Comparison of ENCODE assay signal across 8 cellular contexts in the genomic region with DNA sequence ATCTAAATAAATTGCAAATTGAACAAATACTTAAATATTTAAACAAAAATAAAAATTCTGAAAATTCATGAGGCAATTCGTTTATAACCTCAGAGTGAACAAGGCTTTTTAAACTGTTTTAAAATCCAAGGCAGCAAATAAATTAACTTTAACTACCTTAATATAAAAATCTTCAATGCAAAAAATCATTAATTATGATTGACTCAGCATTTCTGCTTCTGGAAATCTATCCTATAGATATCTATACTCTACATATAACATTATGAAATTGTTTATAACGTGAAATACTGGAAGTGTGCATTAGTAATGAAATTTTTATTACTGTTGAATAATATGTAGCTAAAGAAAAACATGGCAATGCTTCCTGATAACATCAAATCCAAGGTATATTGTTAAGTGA.
"Had no signal": no experiment of that assay in that cellular context is flagged by ENCODE, and none has a peak within 500 bp of the region (broad histone marks: within the 10 kb centered on the region; RNA-seq: fewer than 3 reads in every experiment).

No MANE protein-coding gene starts in this region.

- H3K4me3 ChIP-seq: GM23248, HAP-1 had no signal

- ATAC-seq: HCT116 had no signal

- H3K9me3 ChIP-seq: HAP-1 had no signal

- H3K9ac ChIP-seq: GM23248 had no signal

- DNase-seq: GM23248, GOT3, H7, HFFc6, KG1 had no signal

- H3K36me3 ChIP-seq: HAP-1 had no signal

- H3K4me1 ChIP-seq: HAP-1 had no signal

- H2AFZ ChIP-seq: GM23248 had no signal

- H3K27ac ChIP-seq: GM23248, HL-60 had no signal
